1 cellular context compared by ENCODE assay signal in genomic region chr20:46084805-46085792, GRCh38.
TF ChIP-seq lines count a peak whose summit lies in the region.

No MANE protein-coding gene starts in this region.

TF ChIP-seq in HepG2, 621 proteins besides CTCF, POLR2A, EP300 and RAD21 (continued from another document and continues in another):
- TF ChIP-seq KIAA2018 (CRISPR knock-in tag; IDR thresholded peaks at IDR 0.05; ENCODE audit: borderline replicate concordance): no peak
- TF ChIP-seq KMT2A (CRISPR knock-in tag; IDR thresholded peaks at IDR 0.05): no peak
- TF ChIP-seq FOXO4 (CRISPR knock-in tag; conservative IDR thresholded peaks at IDR 0.05): no peak
- no peak for TF ChIP-seq ZNF792 (CRISPR knock-in tag; IDR thresholded peaks at IDR 0.05)
- TF ChIP-seq SPEN (CRISPR knock-in tag; IDR thresholded peaks at IDR 0.05; ENCODE audit: low read depth): no peak
- no peak for TF ChIP-seq ZNF34 (CRISPR knock-in tag; IDR thresholded peaks at IDR 0.05; ENCODE audit: borderline replicate concordance)
- TF ChIP-seq FOXM1 (CRISPR knock-in tag; IDR thresholded peaks at IDR 0.05): no peak
- no peak for TF ChIP-seq U2AF2 (IDR thresholded peaks at IDR 0.05; ENCODE audit: low read depth, low read length)
- TF ChIP-seq FUBP1 (CRISPR knock-in tag; IDR thresholded peaks at IDR 0.05; ENCODE audit: borderline replicate concordance): no peak
- no peak for TF ChIP-seq EZH2 (conservative IDR thresholded peaks at IDR 0.05; ENCODE audit: low read depth, low read length)
- no peak for TF ChIP-seq NR2F6 (IDR thresholded peaks at IDR 0.05)
- TF ChIP-seq NR2F6 (CRISPR knock-in tag; IDR thresholded peaks at IDR 0.05): no peak
- TF ChIP-seq ARID3A (IDR thresholded peaks at IDR 0.05; ENCODE audit: low read depth, low read length): 0 out of 2 replicates have a peak, but pooled peaks have one; percentile 65
- no peak for TF ChIP-seq ZKSCAN5 (CRISPR knock-in tag; IDR thresholded peaks at IDR 0.05)
- TF ChIP-seq ZNF549 (CRISPR knock-in tag; IDR thresholded peaks at IDR 0.05): no peak
- TF ChIP-seq RBM39 (IDR thresholded peaks at IDR 0.05; ENCODE audit: low read depth, low read length, poor library complexity, severe bottlenecking): no peak
- TF ChIP-seq PRPF4 (IDR thresholded peaks at IDR 0.05; ENCODE audit: low read depth, low read length, poor library complexity, severe bottlenecking): no peak
- no peak for TF ChIP-seq MXD1 (CRISPR knock-in tag; IDR thresholded peaks at IDR 0.05)
- no peak for TF ChIP-seq ZBTB8A (CRISPR knock-in tag; IDR thresholded peaks at IDR 0.05; ENCODE audit: borderline replicate concordance, low read depth)
- no peak for TF ChIP-seq ZEB1 (IDR thresholded peaks at IDR 0.05; ENCODE audit: insufficient replicate concordance, low read depth)
- no peak for TF ChIP-seq ZNF512 (CRISPR knock-in tag; IDR thresholded peaks at IDR 0.05)
- TF ChIP-seq FOXO1 (CRISPR knock-in tag; IDR thresholded peaks at IDR 0.05): no peak
- TF ChIP-seq CREB1 (IDR thresholded peaks at IDR 0.05): no peak
- peak; percentile 8; the same call in 1 of the 2 replicates for TF ChIP-seq CREB1 (CRISPR knock-in tag; IDR thresholded peaks at IDR 0.05)
- no peak for TF ChIP-seq ZC3H13 (CRISPR knock-in tag; IDR thresholded peaks at IDR 0.05)
- TF ChIP-seq POLR2G (IDR thresholded peaks at IDR 0.05; ENCODE audit: low read depth, low read length): no peak
- TF ChIP-seq TRAFD1 (CRISPR knock-in tag; IDR thresholded peaks at IDR 0.05; ENCODE audit: borderline replicate concordance): no peak
- no peak for TF ChIP-seq NR0B2 (CRISPR knock-in tag; IDR thresholded peaks at IDR 0.05)
- no peak for TF ChIP-seq MAFG (CRISPR knock-in tag; IDR thresholded peaks at IDR 0.05)
- 0 out of 2 replicates have a peak, but pooled peaks have one; percentile 12 for TF ChIP-seq KDM1A (CRISPR knock-in tag; IDR thresholded peaks at IDR 0.05)
- TF ChIP-seq PAXIP1 (CRISPR knock-in tag; conservative IDR thresholded peaks at IDR 0.05): no peak
- no peak for TF ChIP-seq DBP (CRISPR knock-in tag; IDR thresholded peaks at IDR 0.05; ENCODE audit: not compliant biosample characterization)
- TF ChIP-seq NFYB (CRISPR knock-in tag; IDR thresholded peaks at IDR 0.05): no peak
- peak; percentile 95 for TF ChIP-seq CEBPB (IDR thresholded peaks at IDR 0.05; ENCODE audit: borderline replicate concordance, low read depth, low read length)
